1 cellular context compared by ENCODE assay signal in the genomic region with DNA sequence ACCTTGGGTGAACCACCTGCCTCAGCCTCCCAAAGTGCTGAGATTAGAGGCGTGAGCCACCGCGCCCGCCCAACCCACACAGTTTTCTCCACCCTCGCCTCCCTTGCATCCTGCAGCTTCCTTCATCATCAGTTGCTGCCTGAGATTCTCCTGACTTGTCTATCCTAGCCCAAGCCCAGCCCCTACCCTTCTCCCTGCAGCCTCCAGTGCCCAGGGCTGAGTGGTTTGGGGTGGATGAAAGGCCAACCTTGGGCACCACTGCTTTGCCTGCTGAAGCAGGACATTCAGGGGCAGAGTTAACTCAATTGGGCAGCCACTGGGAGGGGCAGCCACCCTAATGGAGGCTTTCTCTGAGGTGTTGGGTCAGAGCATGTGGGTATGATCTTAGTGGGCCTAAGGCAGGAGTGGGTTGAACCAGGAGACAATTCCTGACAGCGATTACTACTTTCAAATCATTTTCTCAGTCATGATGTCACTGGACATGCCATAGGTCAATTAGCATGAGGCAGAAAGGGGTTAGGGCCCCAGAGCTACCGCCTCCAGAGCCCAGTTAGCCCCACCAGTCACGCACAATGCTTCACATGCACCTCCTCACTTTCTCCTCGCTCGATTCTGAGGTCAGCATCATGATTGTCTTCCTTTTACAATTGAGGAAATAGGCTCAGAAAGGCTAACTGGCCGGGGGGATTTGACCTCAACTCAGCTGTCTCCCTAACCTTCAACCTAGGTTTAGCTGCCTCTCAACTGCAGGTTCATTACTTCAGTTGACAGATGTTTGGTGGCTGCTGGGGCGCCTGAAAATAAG.
TF ChIP-seq lines count a peak whose summit lies in the region.

No MANE protein-coding gene starts in this region.

TF ChIP-seq in GM12878, 131 proteins besides CTCF, POLR2A, EP300 and RAD21:
- TF ChIP-seq BCL11A (IDR thresholded peaks at IDR 0.05; ENCODE audit: low read depth, low read length), result peak; percentile 79
- TF ChIP-seq PAX5 (IDR thresholded peaks at IDR 0.05; ENCODE audit: borderline replicate concordance, low read depth, low read length), result peak; percentile 78
- TF ChIP-seq JUNB (IDR thresholded peaks at IDR 0.05), result peak; percentile 7; the same call in 1 of the 2 replicates
- TF ChIP-seq BHLHE40 (IDR thresholded peaks at IDR 0.05; ENCODE audit: borderline replicate concordance in 1 of 2, low read depth in 2 of 2, low read length in 1 of 2), result peak; percentile 42 to 69
- no peak for TF ChIP-seq ASH2L (IDR thresholded peaks at IDR 0.05; ENCODE audit: borderline replicate concordance, low read depth)
- TF ChIP-seq IKZF1 (conservative IDR thresholded peaks at IDR 0.05), result peak; percentile 17; the same call in 1 of the 2 replicates
- peak in 1 of 2 experiments; percentile 95; a peak in 2 of 4 replicates for TF ChIP-seq ETV6 (conservative IDR thresholded peaks at IDR 0.05 in 1 of 2, IDR thresholded peaks at IDR 0.05 in 1 of 2; ENCODE audit: borderline replicate concordance in 1 of 2, low read depth in 1 of 2)
- TF ChIP-seq TAF1 (IDR thresholded peaks at IDR 0.05; ENCODE audit: borderline replicate concordance, low read depth, low read length), result no peak
- TF ChIP-seq NBN (IDR thresholded peaks at IDR 0.05), result 0 out of 2 replicates have a peak, but pooled peaks have one; percentile 8
- TF ChIP-seq SPI1 (IDR thresholded peaks at IDR 0.05; ENCODE audit: borderline replicate concordance, insufficient read depth, low read depth, low read length), result peak; percentile 85
- peak; percentile 46 for TF ChIP-seq CBFB (IDR thresholded peaks at IDR 0.05; ENCODE audit: low read depth)
- peak in 1 of 2 experiments; percentile 57; a peak in 1 of 3 replicates for TF ChIP-seq EGR1 (IDR thresholded peaks at IDR 0.05; ENCODE audit: borderline replicate concordance in 1 of 2, low read depth in 2 of 2, low read length in 2 of 2)
- TF ChIP-seq YY1 (IDR thresholded peaks at IDR 0.05; ENCODE audit: low read depth, low read length), result peak; percentile 58
- TF ChIP-seq EED (IDR thresholded peaks at IDR 0.05; ENCODE audit: low read depth), result 0 out of 2 replicates have a peak, but pooled peaks have one; percentile 9
- 0 out of 2 replicates have a peak, but pooled peaks have one; percentile 1 for TF ChIP-seq TCF12 (IDR thresholded peaks at IDR 0.05; ENCODE audit: low read depth, low read length)
- no peak for TF ChIP-seq IKZF2 (IDR thresholded peaks at IDR 0.05)
- TF ChIP-seq SP1 (IDR thresholded peaks at IDR 0.05; ENCODE audit: low read depth, low read length), result peak; percentile 33
- TF ChIP-seq ZNF384 (IDR thresholded peaks at IDR 0.05; ENCODE audit: borderline replicate concordance, low read depth, low read length), result no peak
- TF ChIP-seq, protein P1, sequence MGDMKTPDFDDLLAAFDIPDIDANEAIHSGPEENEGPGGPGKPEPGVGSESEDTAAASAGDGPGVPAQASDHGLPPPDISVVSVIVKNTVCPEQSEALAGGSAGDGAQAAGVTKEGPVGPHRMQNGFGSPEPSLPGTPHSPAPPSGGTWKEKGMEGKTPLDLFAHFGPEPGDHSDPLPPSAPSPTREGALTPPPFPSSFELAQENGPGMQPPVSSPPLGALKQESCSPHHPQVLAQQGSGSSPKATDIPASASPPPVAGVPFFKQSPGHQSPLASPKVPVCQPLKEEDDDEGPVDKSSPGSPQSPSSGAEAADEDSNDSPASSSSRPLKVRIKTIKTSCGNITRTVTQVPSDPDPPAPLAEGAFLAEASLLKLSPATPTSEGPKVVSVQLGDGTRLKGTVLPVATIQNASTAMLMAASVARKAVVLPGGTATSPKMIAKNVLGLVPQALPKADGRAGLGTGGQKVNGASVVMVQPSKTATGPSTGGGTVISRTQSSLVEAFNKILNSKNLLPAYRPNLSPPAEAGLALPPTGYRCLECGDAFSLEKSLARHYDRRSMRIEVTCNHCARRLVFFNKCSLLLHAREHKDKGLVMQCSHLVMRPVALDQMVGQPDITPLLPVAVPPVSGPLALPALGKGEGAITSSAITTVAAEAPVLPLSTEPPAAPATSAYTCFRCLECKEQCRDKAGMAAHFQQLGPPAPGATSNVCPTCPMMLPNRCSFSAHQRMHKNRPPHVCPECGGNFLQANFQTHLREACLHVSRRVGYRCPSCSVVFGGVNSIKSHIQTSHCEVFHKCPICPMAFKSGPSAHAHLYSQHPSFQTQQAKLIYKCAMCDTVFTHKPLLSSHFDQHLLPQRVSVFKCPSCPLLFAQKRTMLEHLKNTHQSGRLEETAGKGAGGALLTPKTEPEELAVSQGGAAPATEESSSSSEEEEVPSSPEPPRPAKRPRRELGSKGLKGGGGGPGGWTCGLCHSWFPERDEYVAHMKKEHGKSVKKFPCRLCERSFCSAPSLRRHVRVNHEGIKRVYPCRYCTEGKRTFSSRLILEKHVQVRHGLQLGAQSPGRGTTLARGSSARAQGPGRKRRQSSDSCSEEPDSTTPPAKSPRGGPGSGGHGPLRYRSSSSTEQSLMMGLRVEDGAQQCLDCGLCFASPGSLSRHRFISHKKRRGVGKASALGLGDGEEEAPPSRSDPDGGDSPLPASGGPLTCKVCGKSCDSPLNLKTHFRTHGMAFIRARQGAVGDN (IDR thresholded peaks at IDR 0.05), result peak; percentile 70
- TF ChIP-seq CREM (IDR thresholded peaks at IDR 0.05; ENCODE audit: low read depth), result peak; percentile 90
- TF ChIP-seq NR2F1 (conservative IDR thresholded peaks at IDR 0.05), result peak; percentile 18
- peak; percentile 71; the same call in 1 of the 2 replicates for TF ChIP-seq ATF7 (IDR thresholded peaks at IDR 0.05; ENCODE audit: low read depth)
- TF ChIP-seq POU2F2 (IDR thresholded peaks at IDR 0.05; ENCODE audit: borderline replicate concordance, low read depth, low read length), result 0 out of 3 replicates have a peak, but pooled peaks have one; percentile 69
- no peak for TF ChIP-seq NR2C2 (IDR thresholded peaks at IDR 0.05; ENCODE audit: borderline replicate concordance, control insufficient read depth, insufficient read length, low read depth)
- TF ChIP-seq DPF2 (IDR thresholded peaks at IDR 0.05), result no peak
- 0 out of 2 replicates have a peak, but pooled peaks have one; percentile 26 for TF ChIP-seq TCF3 (IDR thresholded peaks at IDR 0.05; ENCODE audit: borderline replicate concordance, insufficient read depth, low read depth, low read length)
- TF ChIP-seq NR2C1 (IDR thresholded peaks at IDR 0.05), result peak; percentile 46
